ENCODE assay signal across 13 cellular contexts in the genomic region with DNA sequence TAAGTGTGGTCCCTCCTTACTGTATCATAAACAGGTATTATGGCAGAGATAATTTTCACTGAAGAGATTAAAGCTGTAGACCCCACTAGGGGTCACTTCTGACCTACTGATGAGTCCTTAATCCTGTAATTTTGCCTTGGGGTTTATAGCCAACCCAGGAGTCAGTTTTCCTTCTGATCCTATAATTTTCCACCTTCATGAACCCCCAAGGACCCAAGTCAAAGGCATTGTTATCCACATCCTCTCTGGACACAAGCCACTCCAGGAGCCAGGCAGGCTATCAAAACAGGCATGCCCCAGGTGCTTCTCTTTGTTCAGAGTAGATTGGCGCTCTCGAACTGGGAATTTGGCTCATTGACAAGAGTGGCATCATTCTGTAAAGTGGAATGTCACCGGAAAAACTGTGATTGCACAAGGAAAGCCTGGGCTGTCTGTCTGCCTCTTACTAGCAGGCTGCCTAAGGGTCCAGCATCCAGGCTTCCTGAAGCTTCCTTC.
DNase-seq lines count a peak whose midpoint lies in the region; ATAC-seq lines count a peak whose summit lies in the region.
"Had no signal": no experiment of that assay in that cellular context is flagged by ENCODE, and none has a peak within 500 bp of the region (broad histone marks: within the 10 kb centered on the region; RNA-seq: fewer than 3 reads in every experiment).

No MANE protein-coding gene starts in this region.

- ATAC-seq in HG02870 (IDR thresholded peaks at IDR 0.05; ENCODE audit: unreplicated experiment) (no peak), HG02852 (IDR thresholded peaks at IDR 0.05; ENCODE audit: unreplicated experiment) (no peak)
- no peak for ATAC-seq in effector memory CD8-positive, alpha-beta T cell (replicated peaks)

- DNase-seq in DMS53 treated with DMSO at 0.1 percent for 48 hours (lab: John Stamatoyannopoulos, UW; ENCODE audit: unreplicated experiment) (peak; percentile 70), NCI-H2029 treated with DMSO at 0.1 percent for 48 hours (lab: John Stamatoyannopoulos, UW) (peak; percentile 57), SK-MEL-5 (ENCODE audit: low read depth, low spot score) (peak; percentile 45), iris pigment epithelial cell (ENCODE audit: low read depth) (peak; percentile 1), kidney glomerular epithelial cell (lab: John Stamatoyannopoulos, UW) (no peak)
- DNase-seq in effector memory CD8-positive, alpha-beta T cell: no peak
- DNase-seq: activated CD4-positive, alpha-beta memory T cell treated with anti-CD3 and anti-CD28 coated beads for 36 hours; activated naive CD4-positive, alpha-beta T cell treated with anti-CD3 and anti-CD28 coated beads, Interleukin-2, amount 50 U/mL, for 16 hours; effector CD4-positive, alpha-beta T cell had no signal

- in situ Hi-C loops in SK-MEL-5 (cut with HindIII; ENCODE audit: low pct_unique_long_range_greater_than_20kb, low sequenced_read_pairs): no loop called here

- no peaks in the 10 kb centered on the region for H3K36me3 Mint-ChIP-seq in effector memory CD8-positive, alpha-beta T cell (ENCODE audit: insufficient read depth)
- H3K36me3 Mint-ChIP-seq: activated CD4-positive, alpha-beta memory T cell treated with anti-CD3 and anti-CD28 coated beads for 36 hours; type B pancreatic cell had no signal

- no peaks in the 10 kb centered on the region for H3K27me3 Mint-ChIP-seq in effector memory CD8-positive, alpha-beta T cell
- H3K27me3 Mint-ChIP-seq: activated CD4-positive, alpha-beta memory T cell treated with anti-CD3 and anti-CD28 coated beads for 36 hours; B cell had no signal

- H3K27ac Mint-ChIP-seq in effector memory CD8-positive, alpha-beta T cell: no peak overlapping the region
- H3K27ac Mint-ChIP-seq: activated CD4-positive, alpha-beta memory T cell treated with anti-CD3 and anti-CD28 coated beads for 36 hours; B cell; type B pancreatic cell had no signal

- no peak overlapping the region for H3K4me3 Mint-ChIP-seq in effector memory CD8-positive, alpha-beta T cell
- H3K4me3 Mint-ChIP-seq: activated CD4-positive, alpha-beta memory T cell treated with anti-CD3 and anti-CD28 coated beads for 36 hours; B cell; type B pancreatic cell had no signal

- no peaks in the 10 kb centered on the region for H3K4me1 Mint-ChIP-seq in effector memory CD8-positive, alpha-beta T cell (ENCODE audit: low read depth in 2 of 2)
- H3K4me1 Mint-ChIP-seq: B cell had no signal

- peaks cover 0 to 9% of the 10 kb centered on the region in 2 donors for H3K9me3 Mint-ChIP-seq in effector memory CD8-positive, alpha-beta T cell

Comparison
In these comparisons a context has a peak if more than half of its experiments do, and no peak if none do; other contexts are left out.
1. DNase-seq: peak in DMS53 treated with DMSO at 0.1 percent for 48 hours (single experiment), NCI-H2029 treated with DMSO at 0.1 percent for 48 hours (single experiment), SK-MEL-5 (single experiment) and iris pigment epithelial cell (single experiment); none in kidney glomerular epithelial cell (single experiment) and effector memory CD8-positive, alpha-beta T cell (0 of 3).